Comparison of ENCODE assay signal across 1 cellular context in genomic region chr6:27065183-27065582, GRCh38.
A peak's percentile ranks its signal among the peaks of the same experiment; 100 is the strongest.
TF ChIP-seq lines count a peak whose summit lies in the region.

No MANE protein-coding gene starts in this region.

TF ChIP-seq in K562, 482 proteins besides CTCF, POLR2A, EP300 and RAD21 (continued from another document):
- peak; percentile 72 for TF ChIP-seq TEAD4 (IDR thresholded peaks at IDR 0.05; ENCODE audit: low read length)
- TF ChIP-seq TEAD4 (CRISPR knock-in tag; IDR thresholded peaks at IDR 0.05; ENCODE audit: borderline replicate concordance), result no peak
- TF ChIP-seq ZNF24 (IDR thresholded peaks at IDR 0.05), result 0 out of 2 replicates have a peak, but pooled peaks have one; percentile 22
- peak; percentile 63 for TF ChIP-seq NCOR1 (IDR thresholded peaks at IDR 0.05)
- 0 out of 2 replicates have a peak, but pooled peaks have one; percentile 44 for TF ChIP-seq FOSL1 (tag; conservative IDR thresholded peaks at IDR 0.05)
